8 cellular contexts compared by ENCODE assay signal in the genomic region with DNA sequence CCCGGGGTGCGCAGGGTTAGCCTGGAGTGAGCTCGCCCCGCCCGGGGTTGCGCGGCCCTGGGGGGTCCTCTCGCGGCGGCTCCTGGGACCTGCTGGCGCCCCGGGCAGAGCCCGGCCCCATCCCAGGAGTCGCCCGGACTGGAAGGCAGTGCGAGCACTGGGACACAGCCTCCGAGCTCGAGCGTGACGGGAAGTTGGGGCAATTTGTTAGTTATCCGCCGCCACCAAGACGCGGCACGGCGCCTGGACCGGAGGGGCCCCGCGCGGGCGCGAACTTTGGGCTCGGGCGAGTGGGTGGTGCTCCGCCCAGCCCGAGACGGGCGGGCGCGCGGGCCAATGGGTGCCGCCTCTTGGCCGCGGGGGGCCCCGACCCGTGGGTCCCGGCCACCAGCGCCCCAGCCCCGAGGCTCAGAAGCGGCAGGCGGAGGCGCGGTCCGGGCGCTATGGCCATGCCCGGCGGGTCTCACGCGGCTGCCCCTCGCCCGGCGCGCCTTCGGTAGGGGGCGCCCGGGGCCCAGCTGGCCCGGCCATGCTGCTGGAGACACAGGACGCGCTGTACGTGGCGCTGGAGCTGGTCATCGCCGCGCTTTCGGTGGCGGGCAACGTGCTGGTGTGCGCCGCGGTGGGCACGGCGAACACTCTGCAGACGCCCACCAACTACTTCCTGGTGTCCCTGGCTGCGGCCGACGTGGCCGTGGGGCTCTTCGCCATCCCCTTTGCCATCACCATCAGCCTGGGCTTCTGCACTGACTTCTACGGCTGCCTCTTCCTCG. TPM values are rescaled to one million over a fixed set of nuclear protein-coding genes. Genes with fewer than 3 reads are reported as not detected.
DNase-seq lines count a peak whose midpoint lies in the region; ATAC-seq, FAIRE-seq and TF ChIP-seq lines count a peak whose summit lies in the region.

Gene ADORA2B, plus strand, starts transcription at position 411 of the 773 bp plus-strand sequence. Its CDS starts 119 bp downstream, at position 530.

- in situ Hi-C loops in Caki2 (cut with HindIII; ENCODE audit: low pct_unique_long_range_greater_than_20kb, low sequenced_read_pairs), result no loop called here

- DNase-seq in Caki2 (ENCODE audit: low read depth), result peak; percentile 80
- DNase-seq in H54 (ENCODE audit: insufficient read length, low spot score), result peak; percentile 76
- DNase-seq in NCI-H526 treated with DMSO at 0.1 percent for 48 hours (lab: John Stamatoyannopoulos, UW), result peak; percentile 13
- DNase-seq in activated CD8-positive, alpha-beta memory T cell treated with anti-CD3 and anti-CD28 coated beads, Interleukin-2, amount 50 U/mL, for 4 hours, result peak; percentile 51
- DNase-seq in erythroblast (lab: John Stamatoyannopoulos, UW), result peak; percentile 83 to 88
- DNase-seq in mucosa of descending colon, result peak; percentile 77 to 87 (median 78)
- peak; percentile 72 for DNase-seq in stimulated activated naive CD8-positive, alpha-beta T cell treated with anti-CD3 and anti-CD28 coated beads, Interleukin-15, Interleukin-2, amounts not matched to agents 100 U/mL and 50 U/mL, for 24 hours

- ATAC-seq in mucosa of descending colon (peak; percentile 71), GM18519 (IDR thresholded peaks at IDR 0.05; ENCODE audit: low FRiP score, unreplicated experiment) (no peak)
- ATAC-seq in stimulated activated naive CD8-positive, alpha-beta T cell treated with anti-CD3 and anti-CD28 coated beads, Interleukin-15, Interleukin-2, amounts not matched to agents 100 U/mL and 50 U/mL, for 24 hours, result peak; percentile 83

- FAIRE-seq in H54 (lab: Jason Lieb, UNC), result no peak

- no peaks in the 10 kb centered on the region for H3K9me3 ChIP-seq in mucosa of descending colon

- peak; percentile 51 for TF ChIP-seq CTCF in mucosa of descending colon (IDR thresholded peaks at IDR 0.05)

- intact Hi-C loops in mucosa of descending colon (cut with DNase I, micrococcal nuclease), result loop anchor here in 1 of 2 donors (10.0 kb wide), 1 partner anchor 50 kb away; the partner anchor contains the start of genes TTC19 and ZSWIM7

- H3K36me3 ChIP-seq in mucosa of descending colon (ENCODE audit: low read depth), result no peaks in the 10 kb centered on the region

- H3K4me1 ChIP-seq in mucosa of descending colon (ENCODE audit: low read depth), result peaks cover 11% of the 10 kb centered on the region

- peak within 1 kb of the TSS; percentile 22 for H3K4me3 ChIP-seq in mucosa of descending colon

- TF ChIP-seq POLR2A in H54 (IDR thresholded peaks at IDR 0.05; ENCODE audit: low read depth, low read length) (no peak; the same call in none of the 2 replicates), erythroblast (IDR thresholded peaks at IDR 0.05; ENCODE audit: low read length) (peak; percentile 53)

RNA-seq across cellular contexts. Expression of gene ADORA2B, which starts in this region (rescaled TPM):
- 57.2 and 60.0 TPM in 2 replicates for total RNA-seq in Caki2 (2014; rRNA removed; shearing (Covaris generic); ENCODE audit: low replicate concordance)
- total RNA-seq in mucosa of descending colon, result 10 to 100 TPM; 11.9 to 32.9 (median 24.4) TPM

Comparison
In these comparisons a context has a peak if more than half of its experiments do, and no peak if none do; other contexts are left out.
1. DNase-seq: peak in every context shown above with its lines; median percentile 86 in erythroblast; 80 in Caki2; 78 in mucosa of descending colon; 76 in H54; 72 in stimulated activated naive CD8-positive, alpha-beta T cell treated with anti-CD3 and anti-CD28 coated beads, Interleukin-15, Interleukin-2, amounts not matched to agents 100 U/mL and 50 U/mL, for 24 hours; 51 in activated CD8-positive, alpha-beta memory T cell treated with anti-CD3 and anti-CD28 coated beads, Interleukin-2, amount 50 U/mL, for 4 hours; 13 in NCI-H526 treated with DMSO at 0.1 percent for 48 hours.